15 cellular contexts compared by ENCODE assay signal in genomic region chr14:67444395-67444794, GRCh38.
"Had no signal": no experiment of that assay in that cellular context is flagged by ENCODE, and none has a peak within 500 bp of the region (broad histone marks: within the 10 kb centered on the region; RNA-seq: fewer than 3 reads in every experiment).

No MANE protein-coding gene starts in this region.

- H3K9me3 ChIP-seq: esophagus squamous epithelium had no signal

- H3K4me3 Mint-ChIP-seq: activated CD4-positive, alpha-beta memory T cell treated with anti-CD3 and anti-CD28 coated beads for 36 hours; activated naive CD8-positive, alpha-beta T cell; activated T-cell treated with anti-CD3 and anti-CD28 coated beads, Interleukin-2, amount 50 U/mL, for 4 hours; brain; dendritic cell treated with granulocyte-macrophage colony-stimulating factor and Interleukin-4, amounts not matched to agents 40 ng/mL and 50 ng/mL, for 4 days; nephron progenitor cell had no signal

- H3K27ac ChIP-seq: esophagus squamous epithelium had no signal

- DNase-seq: activated CD4-positive, alpha-beta memory T cell treated with anti-CD3 and anti-CD28 coated beads for 36 hours; activated CD4-positive, alpha-beta T cell treated with anti-CD3 and anti-CD28 coated beads for 1 hour; activated effector memory CD4-positive, alpha-beta T cell treated with anti-CD3 and anti-CD28 coated beads, Interleukin-2, amount 50 U/mL, for 16 hours; activated T-cell treated with anti-CD3 and anti-CD28 coated beads, Interleukin-2, amount 50 U/mL, for 4 hours; amygdala; cerebellar nuclear complex; esophagus squamous epithelium; foreskin fibroblast; nephron progenitor cell; stimulated activated CD4-positive, alpha-beta T cell treated with anti-CD3 and anti-CD28 coated beads, Interleukin-2, amount 100 ng/mL, for 24 hours; stimulated activated naive CD4-positive, alpha-beta T cell; substantia nigra had no signal

- H3K27ac Mint-ChIP-seq: activated CD4-positive, alpha-beta memory T cell treated with anti-CD3 and anti-CD28 coated beads for 36 hours; activated naive CD8-positive, alpha-beta T cell; brain; dendritic cell treated with granulocyte-macrophage colony-stimulating factor and Interleukin-4, amounts not matched to agents 40 ng/mL and 50 ng/mL, for 4 days; nephron progenitor cell had no signal

- H3K36me3 ChIP-seq: esophagus squamous epithelium had no signal

- ATAC-seq: activated T-cell treated with anti-CD3 and anti-CD28 coated beads, Interleukin-2, amount 50 U/mL, for 4 hours had no signal

- H3K4me3 ChIP-seq: esophagus squamous epithelium had no signal

- H3K27me3 ChIP-seq: esophagus squamous epithelium had no signal

- H3K9me3 Mint-ChIP-seq: activated CD4-positive, alpha-beta memory T cell treated with anti-CD3 and anti-CD28 coated beads for 36 hours; activated T-cell treated with anti-CD3 and anti-CD28 coated beads, Interleukin-2, amount 50 U/mL, for 4 hours; dendritic cell treated with granulocyte-macrophage colony-stimulating factor and Interleukin-4, amounts not matched to agents 40 ng/mL and 50 ng/mL, for 4 days had no signal

- H3K36me3 Mint-ChIP-seq: activated CD4-positive, alpha-beta memory T cell treated with anti-CD3 and anti-CD28 coated beads for 36 hours; activated naive CD8-positive, alpha-beta T cell; brain had no signal
